In the genomic region with DNA sequence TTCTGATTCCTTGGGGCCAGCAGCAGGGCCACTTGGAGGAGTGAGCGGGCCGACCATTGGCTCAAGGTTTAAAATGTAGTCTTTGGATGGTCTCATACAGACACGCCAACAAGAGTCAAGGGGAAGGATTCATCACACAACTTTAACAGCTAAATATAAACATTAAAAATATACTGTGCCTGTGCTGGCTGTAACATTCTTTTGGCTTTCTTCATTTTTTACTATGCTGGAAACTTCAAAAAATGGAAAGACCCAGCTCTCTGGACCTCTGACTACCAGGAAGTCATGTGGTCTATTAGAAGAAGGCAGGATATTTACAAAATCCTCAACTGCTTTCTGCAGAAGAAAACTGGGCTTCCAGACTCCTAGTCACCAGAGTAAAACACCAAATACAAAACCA, we compare ENCODE assay signal across 21 cellular contexts. TPM values are rescaled to one million over a fixed set of nuclear protein-coding genes. Genes with fewer than 3 reads are reported as not detected.
DNase-seq lines count a peak whose midpoint lies in the region; ATAC-seq and TF ChIP-seq lines count a peak whose summit lies in the region.
"Had no signal": no experiment of that assay in that cellular context is flagged by ENCODE, and none has a peak within 500 bp of the region (broad histone marks: within the 10 kb centered on the region; RNA-seq: fewer than 3 reads in every experiment).

No MANE protein-coding gene starts in this region.

- no peak overlapping the region for H3K23ac ChIP-seq in IMR-90 (ENCODE audit: low read depth, low read length)

- H3K9me1 ChIP-seq in IMR-90 (ENCODE audit: insufficient read depth, low read length), result 0 out of 2 replicates have a peak, but pooled peaks cover 2% of the 10 kb centered on the region

- no peak for TF ChIP-seq RAD21 in IMR-90 (IDR thresholded peaks at IDR 0.05; ENCODE audit: low read length)

- H3K4me1 Mint-ChIP-seq in mesothelial cell of epicardium, result peaks cover 25% of the 10 kb centered on the region

- H3K14ac ChIP-seq in IMR-90 (replicated peaks; ENCODE audit: low read depth, low read length), result 0 out of 2 replicates have a peak overlapping the region, but pooled peaks have one; percentile 7

- no peak overlapping the region for H2AK9ac ChIP-seq in IMR-90 (replicated peaks; ENCODE audit: low read depth, low read length, poor library complexity)

- H3K27ac Mint-ChIP-seq in mesothelial cell of epicardium, result peak overlapping the region; percentile 30
- H3K27ac Mint-ChIP-seq: CD8-positive, alpha-beta T cell had no signal

- peak overlapping the region; percentile 87 for H3K18ac ChIP-seq in IMR-90 (ENCODE audit: low read depth, low read length)

- H2BK20ac ChIP-seq in IMR-90 (ENCODE audit: low read depth, low read length), result no peak overlapping the region

- peak; percentile 85 for ATAC-seq in IMR-90 (ENCODE audit: low read depth)
- no peak for ATAC-seq in GM19397 (IDR thresholded peaks at IDR 0.05; ENCODE audit: unreplicated experiment)
- ATAC-seq in Right ventricle myocardium superior (ENCODE audit: poor library complexity), result no peak
- ATAC-seq: CD8-positive, alpha-beta T cell; HCT116; PC-3 had no signal

- dilution Hi-C loops in IMR-90 (cut with HindIII; ENCODE audit: low sequenced_read_pairs, unreplicated experiment), result no loop called here

- no peaks in the 10 kb centered on the region for H3K9me3 ChIP-seq in IMR-90 (ENCODE audit: control insufficient read depth, insufficient read depth, low read length)
- H3K9me3 ChIP-seq in suprapubic skin, result no peaks in the 10 kb centered on the region
- H3K9me3 ChIP-seq: BE2C, SJSA1 had no signal

- H3K4ac ChIP-seq in IMR-90 (ENCODE audit: low read depth, low read length), result no peak overlapping the region; the same call in 1 of the 2 replicates

- peak overlapping the region; percentile 74 for H4K5ac ChIP-seq in IMR-90 (ENCODE audit: low read depth, low read length)

- H2AFZ ChIP-seq in IMR-90 (replicated peaks; ENCODE audit: low read length, poor library complexity), result no peak overlapping the region
- H2AFZ ChIP-seq: GM23248 had no signal

- no peak overlapping the region for H2AK5ac ChIP-seq in IMR-90 (ENCODE audit: low read depth, low read length)

- 0 out of 2 replicates have a peak overlapping the region, but pooled peaks have one; percentile 11 for H2BK120ac ChIP-seq in IMR-90 (ENCODE audit: low read depth, low read length)

- H4K8ac ChIP-seq in IMR-90 (ENCODE audit: low read depth in 2 of 2, low read length in 2 of 2), result peak overlapping the region in 1 of 2 experiments; percentile 34; a peak in 2 of 4 replicates

- no CpG with 5 or more reads among the region's 3 CpGs for WGBS in IMR-90 (ENCODE audit: extremely low coverage in 2 of 2, insufficient read length in 1 of 2), 2 experiments
- 100% methylated on average over 3 of the region's 3 CpGs for WGBS in suprapubic skin

- H3K4me1 ChIP-seq in IMR-90 (ENCODE audit: control insufficient read depth, insufficient read depth, low read length) (peaks cover 9% of the 10 kb centered on the region), suprapubic skin (peaks cover 38% of the 10 kb centered on the region)
- H3K4me1 ChIP-seq: BE2C, SJSA1 had no signal

- no peak overlapping the region for H3K56ac ChIP-seq in IMR-90 (ENCODE audit: extremely low read depth, insufficient read depth, low read length)

- no TSS peak for BruUV-seq in IMR-90 (replicated peaks; lab: Mats Ljungman, UMichigan)

- no peak overlapping the region for H2BK5ac ChIP-seq in IMR-90 (ENCODE audit: low read depth, low read length, poor library complexity, severe bottlenecking)

- H3K27ac ChIP-seq in IMR-90 (ENCODE audit: insufficient read depth, low read length) (peak overlapping the region; percentile 18; the same call in 1 of the 2 replicates), suprapubic skin (peak overlapping the region; percentile 29)
- H3K27ac ChIP-seq: GM23248, RWPE1, SJSA1 had no signal

- peak overlapping the region; percentile 55; the same call in 1 of the 2 replicates for H3K4me2 ChIP-seq in IMR-90 (ENCODE audit: low read depth, low read length)

- no peaks in the 10 kb centered on the region for H4K20me1 ChIP-seq in IMR-90 (ENCODE audit: insufficient read depth, low read length)

- POLR2A ChIA-PET in IMR-90 (lab: Charles Lee; ENCODE audit: unreplicated experiment), result no interaction called here

- H3K36me3 ChIP-seq in IMR-90 (ENCODE audit: control insufficient read depth, insufficient read depth, low read length), result no peaks in the 10 kb centered on the region
- H3K36me3 ChIP-seq in suprapubic skin, result no peaks in the 10 kb centered on the region
- H3K36me3 ChIP-seq: BE2C, SJSA1 had no signal

- no peak for TF ChIP-seq POLR2A in IMR-90 (IDR thresholded peaks at IDR 0.05; ENCODE audit: low read depth, low read length)
- TF ChIP-seq POLR2A in suprapubic skin (IDR thresholded peaks at IDR 0.05), result no peak

- no peak for TF ChIP-seq EP300 in suprapubic skin (IDR thresholded peaks at IDR 0.05)

- H3K36me3 Mint-ChIP-seq in mesothelial cell of epicardium, result peaks cover 2% of the 10 kb centered on the region
- H3K36me3 Mint-ChIP-seq: CD8-positive, alpha-beta T cell had no signal

- in situ Hi-C loops in IMR-90 (cut with MboI; ENCODE audit: low sequenced_read_pairs), result no loop called here

- no peak overlapping the region for H3K9ac ChIP-seq in IMR-90 (ENCODE audit: low read depth, low read length)
- H3K9ac ChIP-seq: GM23248 had no signal

- H3K4me3 Mint-ChIP-seq in mesothelial cell of epicardium, result no peak overlapping the region
- H3K4me3 Mint-ChIP-seq: CD8-positive, alpha-beta T cell had no signal

- no peak overlapping the region for H3K4me3 ChIP-seq in IMR-90 (ENCODE audit: insufficient read depth, low read depth, low read length)
- no peak overlapping the region for H3K4me3 ChIP-seq in choroid plexus epithelial cell (ENCODE audit: low read depth, low read length)
- H3K4me3 ChIP-seq in suprapubic skin, result no peak overlapping the region
- H3K4me3 ChIP-seq: GM23248, SJSA1 had no signal

- H4K91ac ChIP-seq in IMR-90 (ENCODE audit: insufficient read depth, low read depth, low read length), result peak overlapping the region; percentile 15; the same call in 1 of the 2 replicates

- H3K9me3 Mint-ChIP-seq in mesothelial cell of epicardium, result no peaks in the 10 kb centered on the region
- H3K9me3 Mint-ChIP-seq: CD8-positive, alpha-beta T cell had no signal

- no peaks in the 10 kb centered on the region for H3K27me3 Mint-ChIP-seq in mesothelial cell of epicardium (ENCODE audit: low read depth)

- CTCF ChIA-PET in IMR-90 (lab: Yijun Ruan, JAX), result interaction anchor here (0.7 kb wide), 1 partner anchor 9 kb away, joined by 3 read pairs; no protein-coding TSS in a partner anchor

- H3K79me1 ChIP-seq in IMR-90 (ENCODE audit: low read depth in 1 of 2, low read length in 2 of 2), result no peaks in the 10 kb centered on the region

- intact Hi-C loops in IMR-90 (cut with micrococcal nuclease), result no loop called here
- intact Hi-C loops in Right ventricle myocardium superior (cut with DNase I), result no loop called here

- no peak for TF ChIP-seq CTCF in IMR-90 (conservative IDR thresholded peaks at IDR 0.05; ENCODE audit: low read depth, low read length)
- no peak for TF ChIP-seq CTCF in choroid plexus epithelial cell (conservative IDR thresholded peaks at IDR 0.05; ENCODE audit: low read depth, low read length)
- TF ChIP-seq CTCF in mesothelial cell of epicardium (IDR thresholded peaks at IDR 0.05; ENCODE audit: unreplicated experiment), result no peak
- TF ChIP-seq CTCF in suprapubic skin (IDR thresholded peaks at IDR 0.05), result no peak

- H3K27me3 ChIP-seq in IMR-90 (ENCODE audit: control insufficient read depth, insufficient read depth, low read length) (no peaks in the 10 kb centered on the region), suprapubic skin (no peaks in the 10 kb centered on the region)
- H3K27me3 ChIP-seq: BE2C, SJSA1 had no signal

- DNase-seq in IMR-90 (peak; percentile 17), choroid plexus epithelial cell (ENCODE audit: low read depth) (peak; percentile 39), mesothelial cell of epicardium (ENCODE audit: low spot score in 2 of 2, unreplicated experiment in 2 of 2) (no peak), suprapubic skin (ENCODE audit: low spot score in 2 of 2) (no peak), Ammon's horn (ENCODE audit: low spot score) (no peak), Right ventricle myocardium superior (no peak), SHP77 treated with DMSO at 0.1 percent for 48 hours (lab: John Stamatoyannopoulos, UW) (no peak)
- DNase-seq: BE2C; CD8-positive, alpha-beta T cell; DMS79 treated with DMSO at 0.1 percent for 48 hours; GM23248; MV-4-11; NCI-H1417; NCI-H1930; NCI-H510A; NCI-H774; PC-3 had no signal

- H2BK15ac ChIP-seq in IMR-90 (ENCODE audit: low read depth, low read length), result no peak overlapping the region

TF ChIP-seq in IMR-90, 13 proteins besides CTCF, POLR2A, EP300 and RAD21:
- TF ChIP-seq, protein P1, sequence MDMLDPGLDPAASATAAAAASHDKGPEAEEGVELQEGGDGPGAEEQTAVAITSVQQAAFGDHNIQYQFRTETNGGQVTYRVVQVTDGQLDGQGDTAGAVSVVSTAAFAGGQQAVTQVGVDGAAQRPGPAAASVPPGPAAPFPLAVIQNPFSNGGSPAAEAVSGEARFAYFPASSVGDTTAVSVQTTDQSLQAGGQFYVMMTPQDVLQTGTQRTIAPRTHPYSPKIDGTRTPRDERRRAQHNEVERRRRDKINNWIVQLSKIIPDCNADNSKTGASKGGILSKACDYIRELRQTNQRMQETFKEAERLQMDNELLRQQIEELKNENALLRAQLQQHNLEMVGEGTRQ (IDR thresholded peaks at IDR 0.05; ENCODE audit: low read depth, low read length), result no peak; the same call in 1 of the 2 replicates
- TF ChIP-seq CEBPB (IDR thresholded peaks at IDR 0.05; ENCODE audit: low read depth, low read length) (no peak), BHLHE40 (IDR thresholded peaks at IDR 0.05; ENCODE audit: low read depth, low read length) (no peak)

RNA-seq across cellular contexts. Expression of a gene that starts 49.8 kb away (rescaled TPM):
- total RNA-seq in IMR-90 (2012; rRNA removed) (8.2 and 9.4 TPM in 2 replicates), mesothelial cell of epicardium (60.9 to 63.1 TPM (median 61.0 TPM) in 3 replicates), suprapubic skin (100 to 1,000 TPM; 169 to 240 (median 223) TPM), Right ventricle myocardium superior (16.5 TPM)
- 11.6 and 12.6 TPM in 2 replicates for polyA plus RNA-seq in IMR-90 (2012; rRNA removed)
- polyA plus RNA-seq in IMR-90 (2012; cell fraction: cytosol; rRNA removed), result 5.3 and 7.2 TPM in 2 replicates
- 8.7 and 26.7 TPM in 2 replicates for polyA plus RNA-seq in IMR-90 (2012; cell fraction: nucleus; rRNA removed; ENCODE audit: low replicate concordance)

Comparison
In these comparisons a context has a peak if more than half of its experiments do, and no peak if none do; other contexts are left out.
1. DNase-seq: peak in IMR-90 (single experiment) and choroid plexus epithelial cell (single experiment); none in mesothelial cell of epicardium (0 of 2), suprapubic skin (0 of 2), Ammon's horn (single experiment), Right ventricle myocardium superior (single experiment) and SHP77 treated with DMSO at 0.1 percent for 48 hours (single experiment).